9 cellular contexts compared by ENCODE assay signal in genomic region chrX:118495958-118496762, GRCh38. TPM values are rescaled to one million over a fixed set of nuclear protein-coding genes. Genes with fewer than 3 reads are reported as not detected.
DNase-seq lines count a peak whose midpoint lies in the region; ATAC-seq, FAIRE-seq and TF ChIP-seq lines count a peak whose summit lies in the region.
"Had no signal": no experiment of that assay in that cellular context is flagged by ENCODE, and none has a peak within 500 bp of the region (broad histone marks: within the 10 kb centered on the region; RNA-seq: fewer than 3 reads in every experiment).

No MANE protein-coding gene starts in this region.

- no peaks in the 10 kb centered on the region for H3K36me3 ChIP-seq in kidney epithelial cell (ENCODE audit: control insufficient read depth, insufficient read depth, low read length)

- no peaks in the 10 kb centered on the region for H3K9me3 Mint-ChIP-seq in T-helper 1 cell treated with Interleukin-12 subunit alpha and Interleukin-12 subunit beta and Interleukin-4 antibody, amounts not matched to agents 30 μg/mL and 1 μg/mL, for 36 hours

- H3K4me3 Mint-ChIP-seq in T-helper 1 cell treated with Interleukin-12 subunit alpha and Interleukin-12 subunit beta and Interleukin-4 antibody, amounts not matched to agents 30 μg/mL and 1 μg/mL, for 36 hours: peak overlapping the region; percentile 99

- TF ChIP-seq CTCF in astrocyte of the cerebellum (IDR thresholded peaks at IDR 0.05; ENCODE audit: low read depth, low read length, missing control alignments) (no peak), kidney epithelial cell (IDR thresholded peaks at IDR 0.05; ENCODE audit: insufficient read depth, low read length, poor library complexity, severe bottlenecking) (no peak)

- H3K36me3 Mint-ChIP-seq in T-helper 1 cell treated with Interleukin-12 subunit alpha and Interleukin-12 subunit beta and Interleukin-4 antibody, amounts not matched to agents 30 μg/mL and 1 μg/mL, for 36 hours (ENCODE audit: low read depth): peaks cover 6% of the 10 kb centered on the region

- peaks cover 18% of the 10 kb centered on the region for H3K4me1 Mint-ChIP-seq in T-helper 1 cell treated with Interleukin-12 subunit alpha and Interleukin-12 subunit beta and Interleukin-4 antibody, amounts not matched to agents 30 μg/mL and 1 μg/mL, for 36 hours (ENCODE audit: low read depth)

- in situ Hi-C loops in astrocyte of the cerebellum (cut with HindIII; ENCODE audit: low sequenced_read_pairs): no loop called here

- peak; percentile 16 for DNase-seq in DMS153 (lab: John Stamatoyannopoulos, UW)
- DNase-seq in KG1 (lab: John Stamatoyannopoulos, UW): peak; percentile 23
- DNase-seq in astrocyte of the cerebellum (ENCODE audit: low read depth): no peak
- no peak for DNase-seq in kidney epithelial cell (ENCODE audit: low read depth)
- peak; percentile 67 to 71 for DNase-seq in stimulated activated CD4-positive, alpha-beta T cell treated with anti-CD3 and anti-CD28 coated beads, Interleukin-2, amount 100 ng/mL, for 24 hours
- DNase-seq in GM19239 (ENCODE audit: insufficient read length, low spot score): no peak

- peak; percentile 60 for ATAC-seq in GM21515 (IDR thresholded peaks at IDR 0.05; ENCODE audit: unreplicated experiment)

- no peak for FAIRE-seq in GM19239 (lab: Jason Lieb, UNC)
- FAIRE-seq: endometrium had no signal

- H3K4me3 ChIP-seq in astrocyte of the cerebellum (ENCODE audit: low read depth, low read length) (peak overlapping the region; percentile 59), kidney epithelial cell (ENCODE audit: low read depth, low read length) (peak overlapping the region; percentile 67)

- H3K27me3 ChIP-seq in kidney epithelial cell (ENCODE audit: control insufficient read depth, insufficient read depth, low read length): no peaks in the 10 kb centered on the region

- H3K27me3 Mint-ChIP-seq in T-helper 1 cell treated with Interleukin-12 subunit alpha and Interleukin-12 subunit beta and Interleukin-4 antibody, amounts not matched to agents 30 μg/mL and 1 μg/mL, for 36 hours (ENCODE audit: low read depth): no peaks in the 10 kb centered on the region

- H3K27ac Mint-ChIP-seq in T-helper 1 cell treated with Interleukin-12 subunit alpha and Interleukin-12 subunit beta and Interleukin-4 antibody, amounts not matched to agents 30 μg/mL and 1 μg/mL, for 36 hours: peak overlapping the region; percentile 98

RNA-seq across cellular contexts. Expression of gene DOCK11, which starts 0.5 kb away (rescaled TPM):
- 10.9 and 11.1 TPM in 2 replicates for total RNA-seq in kidney epithelial cell

Comparison
In these comparisons a context has a peak if more than half of its experiments do, and no peak if none do; other contexts are left out.
1. DNase-seq: peak in DMS153 (single experiment), KG1 (single experiment) and stimulated activated CD4-positive, alpha-beta T cell treated with anti-CD3 and anti-CD28 coated beads, Interleukin-2, amount 100 ng/mL, for 24 hours (2 of 2); none in astrocyte of the cerebellum (single experiment), kidney epithelial cell (single experiment) and GM19239 (single experiment).